Comparison of ENCODE assay signal across 1 cellular context in the genomic region with DNA sequence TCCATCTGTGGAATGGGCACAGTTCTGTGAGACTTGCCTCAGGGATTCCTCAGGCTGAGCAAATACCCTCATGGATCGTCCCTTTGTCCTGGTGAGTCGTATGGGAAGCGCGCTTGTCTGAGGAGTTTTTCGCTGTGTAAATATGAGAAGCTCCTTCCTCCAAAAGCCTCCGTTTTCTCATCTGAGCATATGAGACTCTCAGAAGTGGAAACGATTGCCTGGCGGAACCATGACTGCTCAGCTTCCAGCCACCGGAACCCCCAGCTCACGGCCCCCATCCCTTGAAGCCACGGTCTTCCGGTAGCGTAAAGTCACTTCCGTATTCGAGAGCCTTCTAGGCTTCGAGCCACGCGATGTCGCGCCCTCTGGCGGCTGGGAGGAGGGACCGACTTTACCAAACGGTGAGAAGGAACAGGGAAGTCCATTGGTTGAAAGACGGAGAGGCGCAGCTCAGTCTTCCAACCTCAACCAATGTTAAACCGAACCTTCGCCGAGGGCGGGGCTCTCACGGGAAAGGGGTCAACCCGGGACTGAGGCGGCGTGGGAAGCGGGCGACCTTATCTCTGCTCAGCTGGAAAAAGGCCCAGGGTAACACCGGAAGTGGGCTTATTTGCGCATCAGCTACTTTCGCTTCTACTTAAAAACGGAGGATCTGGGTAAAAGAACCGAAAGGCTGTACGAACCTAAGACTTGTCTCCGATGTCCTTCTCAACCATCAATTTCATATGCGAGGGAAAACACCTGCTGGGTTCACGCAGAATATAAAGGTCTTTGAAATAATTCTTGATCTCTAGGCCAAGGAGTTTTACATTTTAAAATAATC.
TF ChIP-seq lines count a peak whose summit lies in the region.

No MANE protein-coding gene starts in this region.

TF ChIP-seq in HepG2, 621 proteins besides CTCF, POLR2A, EP300 and RAD21 (continued from another document and continues in another):
- TF ChIP-seq, protein P1, sequence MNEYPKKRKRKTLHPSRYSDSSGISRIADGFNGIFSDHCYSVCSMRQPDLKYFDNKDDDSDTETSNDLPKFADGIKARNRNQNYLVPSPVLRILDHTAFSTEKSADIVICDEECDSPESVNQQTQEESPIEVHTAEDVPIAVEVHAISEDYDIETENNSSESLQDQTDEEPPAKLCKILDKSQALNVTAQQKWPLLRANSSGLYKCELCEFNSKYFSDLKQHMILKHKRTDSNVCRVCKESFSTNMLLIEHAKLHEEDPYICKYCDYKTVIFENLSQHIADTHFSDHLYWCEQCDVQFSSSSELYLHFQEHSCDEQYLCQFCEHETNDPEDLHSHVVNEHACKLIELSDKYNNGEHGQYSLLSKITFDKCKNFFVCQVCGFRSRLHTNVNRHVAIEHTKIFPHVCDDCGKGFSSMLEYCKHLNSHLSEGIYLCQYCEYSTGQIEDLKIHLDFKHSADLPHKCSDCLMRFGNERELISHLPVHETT (CRISPR knock-in tag; conservative IDR thresholded peaks at IDR 0.05), result peak; percentile 88
- TF ChIP-seq, protein P2, sequence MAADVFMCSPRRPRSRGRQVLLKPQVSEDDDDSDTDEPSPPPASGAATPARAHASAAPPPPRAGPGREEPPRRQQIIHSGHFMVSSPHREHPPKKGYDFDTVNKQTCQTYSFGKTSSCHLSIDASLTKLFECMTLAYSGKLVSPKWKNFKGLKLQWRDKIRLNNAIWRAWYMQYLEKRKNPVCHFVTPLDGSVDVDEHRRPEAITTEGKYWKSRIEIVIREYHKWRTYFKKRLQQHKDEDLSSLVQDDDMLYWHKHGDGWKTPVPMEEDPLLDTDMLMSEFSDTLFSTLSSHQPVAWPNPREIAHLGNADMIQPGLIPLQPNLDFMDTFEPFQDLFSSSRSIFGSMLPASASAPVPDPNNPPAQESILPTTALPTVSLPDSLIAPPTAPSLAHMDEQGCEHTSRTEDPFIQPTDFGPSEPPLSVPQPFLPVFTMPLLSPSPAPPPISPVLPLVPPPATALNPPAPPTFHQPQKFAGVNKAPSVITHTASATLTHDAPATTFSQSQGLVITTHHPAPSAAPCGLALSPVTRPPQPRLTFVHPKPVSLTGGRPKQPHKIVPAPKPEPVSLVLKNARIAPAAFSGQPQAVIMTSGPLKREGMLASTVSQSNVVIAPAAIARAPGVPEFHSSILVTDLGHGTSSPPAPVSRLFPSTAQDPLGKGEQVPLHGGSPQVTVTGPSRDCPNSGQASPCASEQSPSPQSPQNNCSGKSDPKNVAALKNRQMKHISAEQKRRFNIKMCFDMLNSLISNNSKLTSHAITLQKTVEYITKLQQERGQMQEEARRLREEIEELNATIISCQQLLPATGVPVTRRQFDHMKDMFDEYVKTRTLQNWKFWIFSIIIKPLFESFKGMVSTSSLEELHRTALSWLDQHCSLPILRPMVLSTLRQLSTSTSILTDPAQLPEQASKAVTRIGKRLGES (CRISPR knock-in tag; IDR thresholded peaks at IDR 0.05; ENCODE audit: borderline replicate concordance), result no peak
- TF ChIP-seq, protein P3, sequence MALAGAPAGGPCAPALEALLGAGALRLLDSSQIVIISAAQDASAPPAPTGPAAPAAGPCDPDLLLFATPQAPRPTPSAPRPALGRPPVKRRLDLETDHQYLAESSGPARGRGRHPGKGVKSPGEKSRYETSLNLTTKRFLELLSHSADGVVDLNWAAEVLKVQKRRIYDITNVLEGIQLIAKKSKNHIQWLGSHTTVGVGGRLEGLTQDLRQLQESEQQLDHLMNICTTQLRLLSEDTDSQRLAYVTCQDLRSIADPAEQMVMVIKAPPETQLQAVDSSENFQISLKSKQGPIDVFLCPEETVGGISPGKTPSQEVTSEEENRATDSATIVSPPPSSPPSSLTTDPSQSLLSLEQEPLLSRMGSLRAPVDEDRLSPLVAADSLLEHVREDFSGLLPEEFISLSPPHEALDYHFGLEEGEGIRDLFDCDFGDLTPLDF (CRISPR knock-in tag; IDR thresholded peaks at IDR 0.05), result peak; percentile 52; the same call in 1 of the 2 replicates
- TF ChIP-seq SMAD1 (CRISPR knock-in tag; IDR thresholded peaks at IDR 0.05; ENCODE audit: borderline replicate concordance, low read depth) (0 out of 2 replicates have a peak, but pooled peaks have one; percentile 51), ZNF432 (CRISPR knock-in tag; IDR thresholded peaks at IDR 0.05; ENCODE audit: borderline replicate concordance) (no peak), PLRG1 (conservative IDR thresholded peaks at IDR 0.05) (no peak), ZNF441 (CRISPR knock-in tag; IDR thresholded peaks at IDR 0.05; ENCODE audit: borderline replicate concordance) (peak; percentile 82), ZFP82 (CRISPR knock-in tag; IDR thresholded peaks at IDR 0.05; ENCODE audit: borderline replicate concordance) (no peak), FOXO1 (CRISPR knock-in tag; IDR thresholded peaks at IDR 0.05) (no peak; the same call in 1 of the 2 replicates), HNRNPLL (IDR thresholded peaks at IDR 0.05; ENCODE audit: low read depth, low read length, poor library complexity, severe bottlenecking) (peak; percentile 61), HOXD1 (CRISPR knock-in tag; IDR thresholded peaks at IDR 0.05) (0 out of 2 replicates have a peak, but pooled peaks have one; percentile 50), HES4 (CRISPR knock-in tag; IDR thresholded peaks at IDR 0.05; ENCODE audit: borderline replicate concordance) (peak; percentile 69; the same call in 1 of the 2 replicates), ZNF530 (CRISPR knock-in tag; IDR thresholded peaks at IDR 0.05; ENCODE audit: low read depth) (no peak), MATR3 (CRISPR knock-in tag; IDR thresholded peaks at IDR 0.05) (no peak), ZSCAN30 (CRISPR knock-in tag; IDR thresholded peaks at IDR 0.05) (0 out of 2 replicates have a peak, but pooled peaks have one; percentile 31), TGIF2 (CRISPR knock-in tag; IDR thresholded peaks at IDR 0.05) (peak; percentile 92; the same call in 1 of the 2 replicates), JARID2 (CRISPR knock-in tag; IDR thresholded peaks at IDR 0.05; ENCODE audit: insufficient replicate concordance) (no peak), HOXA9 (CRISPR knock-in tag; IDR thresholded peaks at IDR 0.05; ENCODE audit: borderline replicate concordance) (no peak), ZNF562 (CRISPR knock-in tag; IDR thresholded peaks at IDR 0.05; ENCODE audit: borderline replicate concordance) (no peak), CEBPB (IDR thresholded peaks at IDR 0.05; ENCODE audit: borderline replicate concordance, low read depth, low read length) (no peak), REXO4 (CRISPR knock-in tag; IDR thresholded peaks at IDR 0.05; ENCODE audit: borderline replicate concordance) (no peak), ZNF75D (CRISPR knock-in tag; IDR thresholded peaks at IDR 0.05; ENCODE audit: borderline replicate concordance) (no peak), MED13 (CRISPR knock-in tag; IDR thresholded peaks at IDR 0.05) (0 out of 2 replicates have a peak, but pooled peaks have one; percentile 71), ZNF546 (CRISPR knock-in tag; conservative IDR thresholded peaks at IDR 0.05) (no peak), ZNF598 (CRISPR knock-in tag; IDR thresholded peaks at IDR 0.05; ENCODE audit: borderline replicate concordance) (0 out of 2 replicates have a peak, but pooled peaks have one; percentile 12)
- TF ChIP-seq, protein P4, sequence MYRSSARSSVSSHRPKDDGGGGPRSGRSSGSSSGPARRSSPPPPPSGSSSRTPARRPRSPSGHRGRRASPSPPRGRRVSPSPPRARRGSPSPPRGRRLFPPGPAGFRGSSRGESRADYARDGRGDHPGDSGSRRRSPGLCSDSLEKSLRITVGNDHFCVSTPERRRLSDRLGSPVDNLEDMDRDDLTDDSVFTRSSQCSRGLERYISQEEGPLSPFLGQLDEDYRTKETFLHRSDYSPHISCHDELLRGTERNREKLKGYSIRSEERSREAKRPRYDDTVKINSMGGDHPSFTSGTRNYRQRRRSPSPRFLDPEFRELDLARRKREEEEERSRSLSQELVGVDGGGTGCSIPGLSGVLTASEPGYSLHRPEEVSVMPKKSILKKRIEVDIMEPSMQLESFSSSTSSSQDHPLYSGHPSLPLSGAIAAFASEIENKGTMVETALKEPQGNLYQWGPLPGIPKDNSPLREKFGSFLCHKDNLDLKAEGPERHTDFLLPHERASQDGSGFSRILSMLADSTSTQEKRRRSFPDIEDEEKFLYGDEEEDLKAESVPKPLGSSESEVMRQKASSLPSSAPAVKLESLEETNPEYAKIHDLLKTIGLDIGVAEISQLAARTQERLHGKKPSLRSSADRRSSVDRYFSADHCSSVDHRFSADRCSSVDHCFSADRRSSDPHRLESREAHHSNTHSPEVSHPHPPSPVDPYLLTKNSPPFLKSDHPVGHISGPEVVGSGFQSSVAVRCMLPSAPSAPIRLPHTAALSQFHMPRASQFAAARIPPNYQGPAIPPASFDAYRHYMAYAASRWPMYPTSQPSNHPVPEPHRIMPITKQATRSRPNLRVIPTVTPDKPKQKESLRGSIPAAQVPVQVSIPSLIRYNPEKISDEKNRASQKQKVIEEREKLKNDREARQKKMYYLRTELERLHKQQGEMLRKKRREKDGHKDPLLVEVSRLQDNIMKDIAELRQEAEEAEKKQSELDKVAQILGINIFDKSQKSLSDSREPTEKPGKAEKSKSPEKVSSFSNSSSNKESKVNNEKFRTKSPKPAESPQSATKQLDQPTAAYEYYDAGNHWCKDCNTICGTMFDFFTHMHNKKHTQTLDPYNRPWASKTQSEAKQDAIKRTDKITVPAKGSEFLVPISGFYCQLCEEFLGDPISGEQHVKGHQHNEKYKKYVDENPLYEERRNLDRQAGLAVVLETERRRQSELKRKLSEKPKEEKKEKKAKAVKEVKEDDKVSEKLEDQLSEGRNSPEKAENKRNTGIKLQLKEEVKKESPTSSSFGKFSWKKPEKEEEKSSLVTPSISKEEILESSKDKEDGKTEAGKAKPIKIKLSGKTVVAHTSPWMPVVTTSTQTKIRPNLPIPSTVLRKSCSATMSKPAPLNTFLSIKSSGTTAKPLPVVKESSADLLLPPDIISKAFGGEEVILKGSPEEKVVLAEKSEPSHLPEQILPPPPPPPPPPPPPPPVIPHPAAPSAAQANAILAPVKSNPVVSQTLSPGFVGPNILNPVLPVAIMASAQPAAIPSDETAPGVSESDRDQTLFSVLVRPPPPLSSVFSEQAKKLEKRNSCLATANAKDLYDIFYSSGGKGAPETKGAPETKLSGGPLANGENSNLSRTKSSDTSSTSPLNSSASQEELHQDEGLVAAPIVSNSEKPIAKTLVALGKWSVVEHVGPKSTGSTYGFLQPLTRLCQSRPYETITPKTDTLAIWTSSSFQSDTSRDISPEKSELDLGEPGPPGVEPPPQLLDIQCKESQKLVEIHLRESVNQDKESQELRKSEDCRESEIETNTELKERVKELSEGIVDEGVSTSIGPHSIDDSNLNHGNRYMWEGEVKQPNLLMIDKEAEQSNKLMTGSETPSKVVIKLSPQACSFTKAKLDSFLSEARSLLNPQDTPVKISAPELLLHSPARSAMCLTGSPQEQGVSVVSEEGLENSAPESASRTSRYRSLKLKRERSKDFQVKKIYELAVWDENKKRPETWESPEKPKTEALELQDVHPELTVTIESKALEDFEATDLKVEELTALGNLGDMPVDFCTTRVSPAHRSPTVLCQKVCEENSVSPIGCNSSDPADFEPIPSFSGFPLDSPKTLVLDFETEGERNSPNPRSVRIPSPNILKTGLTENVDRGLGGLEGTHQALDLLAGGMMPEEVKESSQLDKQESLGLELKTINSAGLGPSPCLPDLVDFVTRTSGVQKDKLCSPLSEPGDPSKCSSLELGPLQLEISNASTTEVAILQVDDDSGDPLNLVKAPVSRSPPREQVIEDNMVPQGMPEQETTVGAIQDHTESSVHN (CRISPR knock-in tag; IDR thresholded peaks at IDR 0.05), result peak; percentile 69
- TF ChIP-seq, protein P5, sequence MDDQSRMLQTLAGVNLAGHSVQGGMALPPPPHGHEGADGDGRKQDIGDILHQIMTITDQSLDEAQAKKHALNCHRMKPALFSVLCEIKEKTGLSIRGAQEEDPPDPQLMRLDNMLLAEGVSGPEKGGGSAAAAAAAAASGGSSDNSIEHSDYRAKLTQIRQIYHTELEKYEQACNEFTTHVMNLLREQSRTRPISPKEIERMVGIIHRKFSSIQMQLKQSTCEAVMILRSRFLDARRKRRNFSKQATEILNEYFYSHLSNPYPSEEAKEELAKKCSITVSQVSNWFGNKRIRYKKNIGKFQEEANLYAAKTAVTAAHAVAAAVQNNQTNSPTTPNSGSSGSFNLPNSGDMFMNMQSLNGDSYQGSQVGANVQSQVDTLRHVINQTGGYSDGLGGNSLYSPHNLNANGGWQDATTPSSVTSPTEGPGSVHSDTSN (CRISPR knock-in tag; IDR thresholded peaks at IDR 0.05; ENCODE audit: borderline replicate concordance), result no peak
- TF ChIP-seq, protein P6, sequence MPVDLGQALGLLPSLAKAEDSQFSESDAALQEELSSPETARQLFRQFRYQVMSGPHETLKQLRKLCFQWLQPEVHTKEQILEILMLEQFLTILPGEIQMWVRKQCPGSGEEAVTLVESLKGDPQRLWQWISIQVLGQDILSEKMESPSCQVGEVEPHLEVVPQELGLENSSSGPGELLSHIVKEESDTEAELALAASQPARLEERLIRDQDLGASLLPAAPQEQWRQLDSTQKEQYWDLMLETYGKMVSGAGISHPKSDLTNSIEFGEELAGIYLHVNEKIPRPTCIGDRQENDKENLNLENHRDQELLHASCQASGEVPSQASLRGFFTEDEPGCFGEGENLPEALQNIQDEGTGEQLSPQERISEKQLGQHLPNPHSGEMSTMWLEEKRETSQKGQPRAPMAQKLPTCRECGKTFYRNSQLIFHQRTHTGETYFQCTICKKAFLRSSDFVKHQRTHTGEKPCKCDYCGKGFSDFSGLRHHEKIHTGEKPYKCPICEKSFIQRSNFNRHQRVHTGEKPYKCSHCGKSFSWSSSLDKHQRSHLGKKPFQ (CRISPR knock-in tag; IDR thresholded peaks at IDR 0.05; ENCODE audit: insufficient replicate concordance), result peak; percentile 87
- TF ChIP-seq, protein P7, sequence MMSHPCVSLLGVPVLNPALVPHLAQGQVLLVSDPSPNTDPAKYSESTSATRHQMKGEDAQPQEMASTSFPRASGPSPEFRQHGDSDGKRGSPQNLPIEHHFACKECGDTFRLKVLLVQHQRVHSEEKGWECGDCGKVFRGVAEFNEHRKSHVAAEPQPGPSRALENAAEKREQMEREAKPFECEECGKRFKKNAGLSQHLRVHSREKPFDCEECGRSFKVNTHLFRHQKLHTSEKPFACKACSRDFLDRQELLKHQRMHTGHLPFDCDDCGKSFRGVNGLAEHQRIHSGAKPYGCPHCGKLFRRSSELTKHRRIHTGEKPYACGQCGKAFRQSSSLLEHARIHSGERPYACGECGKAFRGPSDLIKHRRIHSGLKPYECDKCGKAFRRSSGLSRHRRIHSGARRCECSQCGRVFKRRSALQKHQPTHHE (CRISPR knock-in tag; IDR thresholded peaks at IDR 0.05; ENCODE audit: borderline replicate concordance), result no peak
- TF ChIP-seq, protein P8, sequence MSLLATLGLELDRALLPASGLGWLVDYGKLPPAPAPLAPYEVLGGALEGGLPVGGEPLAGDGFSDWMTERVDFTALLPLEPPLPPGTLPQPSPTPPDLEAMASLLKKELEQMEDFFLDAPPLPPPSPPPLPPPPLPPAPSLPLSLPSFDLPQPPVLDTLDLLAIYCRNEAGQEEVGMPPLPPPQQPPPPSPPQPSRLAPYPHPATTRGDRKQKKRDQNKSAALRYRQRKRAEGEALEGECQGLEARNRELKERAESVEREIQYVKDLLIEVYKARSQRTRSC (CRISPR knock-in tag; IDR thresholded peaks at IDR 0.05; ENCODE audit: low read depth), result no peak
- TF ChIP-seq, protein P9, sequence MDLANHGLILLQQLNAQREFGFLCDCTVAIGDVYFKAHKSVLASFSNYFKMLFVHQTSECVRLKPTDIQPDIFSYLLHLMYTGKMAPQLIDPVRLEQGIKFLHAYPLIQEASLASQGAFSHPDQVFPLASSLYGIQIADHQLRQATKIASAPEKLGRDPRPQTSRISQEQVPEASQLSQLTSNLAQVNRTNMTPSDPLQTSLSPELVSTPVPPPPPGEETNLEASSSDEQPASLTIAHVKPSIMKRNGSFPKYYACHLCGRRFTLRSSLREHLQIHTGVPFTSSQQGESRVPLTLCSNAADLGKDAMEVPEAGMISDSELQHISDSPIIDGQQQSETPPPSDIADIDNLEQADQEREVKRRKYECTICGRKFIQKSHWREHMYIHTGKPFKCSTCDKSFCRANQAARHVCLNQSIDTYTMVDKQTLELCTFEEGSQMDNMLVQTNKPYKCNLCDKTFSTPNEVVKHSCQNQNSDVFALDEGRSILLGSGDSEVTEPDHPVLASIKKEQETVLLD (CRISPR knock-in tag; IDR thresholded peaks at IDR 0.05; ENCODE audit: low read depth), result peak; percentile 75; the same call in 1 of the 2 replicates
